In the genomic region with DNA sequence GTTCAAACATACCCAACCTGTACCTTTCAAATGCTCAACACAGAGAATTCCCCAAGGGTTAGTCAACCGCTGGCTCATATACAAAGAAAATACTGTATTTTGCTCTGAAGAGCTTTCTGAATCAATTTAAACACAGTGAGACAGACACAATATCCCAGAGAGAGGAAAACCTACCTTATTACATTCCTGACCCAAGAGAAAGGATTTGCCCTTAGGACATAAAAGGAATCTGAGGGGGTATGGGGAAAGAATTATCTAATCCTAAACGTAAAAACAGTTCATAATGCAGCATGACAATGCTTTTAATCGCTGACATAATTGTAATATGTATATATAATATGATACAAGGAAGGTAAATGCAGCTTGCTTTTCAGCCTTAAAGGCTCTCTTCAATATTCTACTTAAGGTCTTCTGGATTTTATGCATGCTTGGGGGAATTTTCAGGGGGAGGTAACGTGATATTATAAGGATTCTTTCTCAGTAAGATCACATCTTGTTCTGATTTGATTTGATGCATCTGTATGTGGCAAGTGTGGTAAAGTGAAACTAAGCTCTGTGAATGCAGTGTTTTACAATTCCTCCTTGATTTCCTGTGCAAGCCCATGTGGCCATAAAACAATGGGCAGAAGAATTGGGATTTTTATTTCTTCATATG, we compare ENCODE assay signal across 13 cellular contexts.
DNase-seq lines count a peak whose midpoint lies in the region; ATAC-seq, FAIRE-seq and TF ChIP-seq lines count a peak whose summit lies in the region.
"Had no signal": no experiment of that assay in that cellular context is flagged by ENCODE, and none has a peak within 500 bp of the region (broad histone marks: within the 10 kb centered on the region; RNA-seq: fewer than 3 reads in every experiment).

No MANE protein-coding gene starts in this region.

- no peak overlapping the region for H3K4me3 Mint-ChIP-seq in neural progenitor cell
- H3K4me3 Mint-ChIP-seq: CD4-positive, alpha-beta memory T cell had no signal

- peak overlapping the region; percentile 76 for H3K27ac Mint-ChIP-seq in neural progenitor cell
- H3K27ac Mint-ChIP-seq: CD4-positive, alpha-beta memory T cell had no signal

- no peaks in the 10 kb centered on the region for H3K27me3 ChIP-seq in neural progenitor cell

- H3K4me3 ChIP-seq in neural progenitor cell, result no peak overlapping the region

- ATAC-seq in HG02981 (IDR thresholded peaks at IDR 0.05; ENCODE audit: unreplicated experiment), result no peak

- H3K27ac ChIP-seq in epithelial cell of prostate (peak overlapping the region; percentile 58), neural progenitor cell (no peak overlapping the region)
- H3K27ac ChIP-seq: WERI-Rb-1 had no signal

- TF ChIP-seq CTCF in neural progenitor cell (IDR thresholded peaks at IDR 0.05), result no peak

- no peaks in the 10 kb centered on the region for H3K9me3 ChIP-seq in neural progenitor cell (ENCODE audit: low read depth)

- H2AFZ ChIP-seq in neural progenitor cell (replicated peaks), result no peak overlapping the region

- no peak for FAIRE-seq in RCC 7860 (lab: Jason Lieb, UNC)

- peaks cover 8% of the 10 kb centered on the region for H3K36me3 ChIP-seq in neural progenitor cell
- H3K36me3 ChIP-seq: WERI-Rb-1 had no signal

- H3K9ac ChIP-seq in neural progenitor cell, result no peak overlapping the region

- H3K4me2 ChIP-seq in neural progenitor cell, result no peak overlapping the region

- H3K4me1 Mint-ChIP-seq in neural progenitor cell, result peaks cover 41% of the 10 kb centered on the region

- peaks cover 51% of the 10 kb centered on the region for H3K36me3 Mint-ChIP-seq in neural progenitor cell
- H3K36me3 Mint-ChIP-seq: CD4-positive, alpha-beta memory T cell had no signal

- H3K4me1 ChIP-seq in neural progenitor cell, result no peaks in the 10 kb centered on the region

- no peaks in the 10 kb centered on the region for H3F3A ChIP-seq in neural progenitor cell (ENCODE audit: low read depth)

- DNase-seq in COLO829 (ENCODE audit: low spot score) (peak; percentile 57), RCC 7860 (ENCODE audit: low spot score) (peak; percentile 10), epithelial cell of prostate (ENCODE audit: low read depth, low spot score) (no peak), neural progenitor cell (ENCODE audit: low spot score) (no peak), NCI-H1092 (lab: John Stamatoyannopoulos, UW) (no peak), HuH-7.5 (ENCODE audit: low spot score) (no peak)
- DNase-seq in NK-92 treated with Interleukin-12 subunit alpha and Interleukin-12 subunit beta, amount 100 ng/mL, for 24 hours (lab: John Stamatoyannopoulos, UW), result no peak
- DNase-seq: activated T-cell treated with anti-CD3 and anti-CD28 coated beads for 4 hours; CD4-positive, alpha-beta memory T cell; cerebellar nuclear complex; NCI-H1930; WERI-Rb-1 had no signal

- H3K27me3 Mint-ChIP-seq in neural progenitor cell (ENCODE audit: insufficient read depth, low read depth), result no peaks in the 10 kb centered on the region

- H4K20me1 ChIP-seq in neural progenitor cell (ENCODE audit: low read depth), result peaks cover 27% of the 10 kb centered on the region

- no peaks in the 10 kb centered on the region for H3K9me3 Mint-ChIP-seq in neural progenitor cell

- H3K79me2 ChIP-seq in neural progenitor cell (ENCODE audit: low read depth), result peaks cover 16% of the 10 kb centered on the region

Comparison
In these comparisons a context has a peak if more than half of its experiments do, and no peak if none do; other contexts are left out.
1. DNase-seq: peak in COLO829 (single experiment) and RCC 7860 (single experiment); none in epithelial cell of prostate (single experiment), neural progenitor cell (single experiment), NCI-H1092 (single experiment), NK-92 treated with Interleukin-12 subunit alpha and Interleukin-12 subunit beta, amount 100 ng/mL, for 24 hours (single experiment) and HuH-7.5 (single experiment).